Comparison of ENCODE assay signal across 8 cellular contexts in the genomic region with DNA sequence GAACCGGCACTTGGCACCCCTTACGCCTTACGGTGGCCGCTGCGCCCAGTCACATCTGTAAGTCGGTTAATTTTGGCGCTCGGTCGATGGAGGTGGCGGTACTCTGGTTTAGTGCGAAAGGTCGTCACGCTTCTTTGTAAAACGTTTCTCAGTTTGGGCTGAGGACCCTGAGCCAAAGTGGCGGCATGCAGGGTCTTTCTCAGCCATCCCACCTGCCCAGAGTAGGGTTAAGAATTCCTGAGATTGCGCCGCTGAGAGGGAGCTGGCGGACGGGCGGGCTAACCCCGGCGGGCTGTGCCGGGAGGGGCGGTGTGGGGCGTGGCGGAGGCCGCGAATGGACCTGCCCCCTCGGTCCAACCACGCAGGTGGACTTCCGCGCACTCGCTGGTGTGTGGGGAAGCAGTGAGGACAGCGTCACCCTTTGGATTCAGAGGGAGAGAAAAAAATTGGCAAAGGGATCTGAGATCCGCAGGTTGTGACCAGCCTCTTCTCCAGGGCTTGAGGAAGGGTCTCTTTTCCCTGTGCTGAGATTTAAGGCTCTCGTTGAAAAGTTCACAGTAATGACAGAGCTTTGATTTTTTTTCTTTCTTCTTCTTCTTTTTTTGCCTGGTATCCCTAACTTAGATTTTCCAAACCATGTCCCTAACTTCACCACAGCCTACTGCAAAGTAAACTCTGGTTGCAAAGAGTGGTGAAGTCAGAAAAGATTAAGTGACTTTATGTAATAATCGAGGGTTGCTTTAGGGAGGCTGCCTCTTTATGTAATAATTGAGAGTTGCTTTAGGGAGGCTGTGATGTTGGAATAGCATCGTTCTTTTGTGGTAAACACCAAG. TPM values are rescaled to one million over a fixed set of nuclear protein-coding genes. Genes with fewer than 3 reads are reported as not detected.
DNase-seq lines count a peak whose midpoint lies in the region; ATAC-seq and TF ChIP-seq lines count a peak whose summit lies in the region.

No MANE protein-coding gene starts in this region.

- H3K4me2 ChIP-seq in H9 (ENCODE audit: insufficient read depth, insufficient read length, low read length) (peak overlapping the region; percentile 87), osteoblast (ENCODE audit: insufficient read depth, low read length) (peak overlapping the region; percentile 93)

- H3K14ac ChIP-seq in H9 (ENCODE audit: insufficient read depth, low read length): 0 out of 2 replicates have a peak overlapping the region, but pooled peaks have one; percentile 68

- peak overlapping the region; percentile 97 to 99 for H3K4me3 Mint-ChIP-seq in H9
- H3K4me3 Mint-ChIP-seq in activated naive CD8-positive, alpha-beta T cell: peak overlapping the region; percentile 99

- DNase-seq in H9: peak; percentile 88
- DNase-seq in LNCaP clone FGC (ENCODE audit: low read depth): peak; percentile 84
- DNase-seq in RWPE1 (ENCODE audit: low spot score): peak; percentile 84
- peak; percentile 93 for DNase-seq in Right ventricle myocardium inferior (ENCODE audit: missing footprints)
- peak; percentile 89 for DNase-seq in osteoblast (ENCODE audit: insufficient read length, low spot score, missing footprints)
- peak; percentile 95 to 97 for DNase-seq in upper lobe of left lung

- intact Hi-C loops in Right ventricle myocardium inferior (cut with DNase I): loop anchor here (1.0 to 2.0 kb wide), 3 partner anchors 167 to 330 kb away; a partner anchor contains a TSS

- TF ChIP-seq POLR2A in upper lobe of left lung (IDR thresholded peaks at IDR 0.05): peak; percentile 15 to 85 (median 70)

- H3K23ac ChIP-seq in H9 (ENCODE audit: insufficient read length, low read depth, low read length): no peak overlapping the region

- no peak overlapping the region for H2BK5ac ChIP-seq in H9 (ENCODE audit: insufficient read length, low read length)

- H3K27me3 Mint-ChIP-seq in H9 (ENCODE audit: low read depth): no peaks in the 10 kb centered on the region
- H3K27me3 Mint-ChIP-seq in activated naive CD8-positive, alpha-beta T cell: no peaks in the 10 kb centered on the region

- H3K36me3 ChIP-seq in osteoblast (ENCODE audit: insufficient read depth, low read length) (no peaks in the 10 kb centered on the region), upper lobe of left lung (no peaks in the 10 kb centered on the region)

- WGBS in H9 (ENCODE audit: extremely low coverage, insufficient read length, low lambda C conversion rate): no CpG with 5 or more reads among the region's 38 CpGs
- 0 to 1% methylated on average over 12 to 37 of the region's 38 CpGs for WGBS in upper lobe of left lung, 2 donors

- TF ChIP-seq CTCF in H9 (conservative IDR thresholded peaks at IDR 0.05) (no peak), LNCaP clone FGC (IDR thresholded peaks at IDR 0.05; ENCODE audit: control insufficient read depth, extremely low read depth, insufficient read depth) (peak; percentile 44), RWPE1 (conservative IDR thresholded peaks at IDR 0.05; ENCODE audit: low read depth) (peak; percentile 59), osteoblast (IDR thresholded peaks at IDR 0.05; ENCODE audit: extremely low read depth, low read depth, low read length) (no peak), upper lobe of left lung (IDR thresholded peaks at IDR 0.05) (peak in 2 of 6 experiments; percentile 17 to 36)

- H3K27ac Mint-ChIP-seq in H9: peak overlapping the region; percentile 96 to 98 (median 98); a peak in 6 of 7 replicates
- H3K27ac Mint-ChIP-seq in activated naive CD8-positive, alpha-beta T cell: peak overlapping the region; percentile 89

- peak overlapping the region; percentile 60 for H3K27ac ChIP-seq in H9 (ENCODE audit: insufficient read length, low read depth, low read length)
- H3K27ac ChIP-seq in RWPE1: peak overlapping the region; percentile 96
- H3K27ac ChIP-seq in osteoblast (ENCODE audit: low read depth, low read length): peak overlapping the region; percentile 59
- peak overlapping the region; percentile 98 to 99 (median 98) for H3K27ac ChIP-seq in upper lobe of left lung

- H3K9me3 ChIP-seq in H9 (ENCODE audit: control insufficient read depth, low read depth, low read length) (no peaks in the 10 kb centered on the region), osteoblast (ENCODE audit: low read depth, low read length) (no peaks in the 10 kb centered on the region), upper lobe of left lung (no peaks in the 10 kb centered on the region)

- H3K9ac ChIP-seq in H9 (ENCODE audit: extremely low read depth, insufficient read length, low read length): peak overlapping the region; percentile 71

- H3K4ac ChIP-seq in H9 (ENCODE audit: low read depth, low read length): no peak overlapping the region

- H4K5ac ChIP-seq in H9 (ENCODE audit: insufficient read length, low read depth, low read length): no peak overlapping the region

- POLR2A ChIA-PET in RWPE1 (lab: Yijun Ruan, JAX; ENCODE audit: low non-redundant PET): interaction anchor here (0.7 to 1.5 kb wide), 4 partner anchors 9 to 1228 kb away, joined by 3 to 11 read pairs (median 4); a partner anchor contains a TSS

- peak in 1 of 4 donors; percentile 4 for TF ChIP-seq EP300 in upper lobe of left lung (IDR thresholded peaks at IDR 0.05)

- peaks cover 17 to 18% of the 10 kb centered on the region in 2 experiments for H3K4me1 Mint-ChIP-seq in H9
- peaks cover 41% of the 10 kb centered on the region for H3K4me1 Mint-ChIP-seq in activated naive CD8-positive, alpha-beta T cell (ENCODE audit: low read depth)

- peak overlapping the region; percentile 87 for H3K4me3 ChIP-seq in GM08714 (ENCODE audit: low read length)
- H3K4me3 ChIP-seq in LNCaP clone FGC (ENCODE audit: low read depth, low read length): peak overlapping the region; percentile 87
- peak overlapping the region; percentile 83 for H3K4me3 ChIP-seq in osteoblast (ENCODE audit: insufficient read depth, low read length)
- peak overlapping the region; percentile 13 to 97 (median 94) for H3K4me3 ChIP-seq in upper lobe of left lung

- ATAC-seq in Right ventricle myocardium inferior (peak; percentile 94), upper lobe of left lung (ENCODE audit: low FRiP score in 2 of 2) (peak; percentile 93 to 97)

- H3K79me1 ChIP-seq in H9 (ENCODE audit: insufficient read depth, low read depth, low read length, poor library complexity, severe bottlenecking): no peaks in the 10 kb centered on the region

- no peaks in the 10 kb centered on the region for H3K27me3 ChIP-seq in H9 (ENCODE audit: insufficient read depth, low read length)
- no peaks in the 10 kb centered on the region for H3K27me3 ChIP-seq in osteoblast (ENCODE audit: insufficient read depth, low read length)
- H3K27me3 ChIP-seq in upper lobe of left lung: no peaks in the 10 kb centered on the region

- no peak overlapping the region for H4K91ac ChIP-seq in H9 (ENCODE audit: insufficient read length, low read depth, low read length)

- CTCF ChIA-PET in RWPE1 (lab: Yijun Ruan, JAX): interaction anchor here (0.6 to 1.2 kb wide), 3 partner anchors 56 to 347 kb away, joined by 3 to 7 read pairs (median 4); no protein-coding TSS in a partner anchor

- no peak overlapping the region for H2AFZ ChIP-seq in H9 (ENCODE audit: low read length)
- H2AFZ ChIP-seq in osteoblast (ENCODE audit: low read length): peak overlapping the region; percentile 91

- no peak overlapping the region for H3T11ph ChIP-seq in H9 (ENCODE audit: low read length)

- H3K79me2 ChIP-seq in H9 (ENCODE audit: insufficient read depth, low read length): no peaks in the 10 kb centered on the region
- peaks cover 38% of the 10 kb centered on the region for H3K79me2 ChIP-seq in osteoblast (ENCODE audit: insufficient read depth, low read length)

- no peaks in the 10 kb centered on the region; a peak in 1 of 7 replicates for H3K36me3 Mint-ChIP-seq in H9 (ENCODE audit: insufficient read depth in 1 of 3, low read depth in 3 of 3)
- no peaks in the 10 kb centered on the region for H3K36me3 Mint-ChIP-seq in activated naive CD8-positive, alpha-beta T cell

- H3K23me2 ChIP-seq in H9 (ENCODE audit: insufficient read length, low read depth, low read length, poor library complexity, severe bottlenecking): peaks cover 15% of the 10 kb centered on the region

- no peak overlapping the region for H2BK120ac ChIP-seq in H9 (ENCODE audit: low read depth, low read length, poor library complexity, severe bottlenecking)

- H3K56ac ChIP-seq in H9 (ENCODE audit: insufficient read length, low read depth, low read length): no peak overlapping the region

- no peak overlapping the region for H2BK15ac ChIP-seq in H9 (ENCODE audit: low read depth, low read length)

- H2AK5ac ChIP-seq in H9 (ENCODE audit: insufficient read length, low read length): no peak overlapping the region

- H3K4me1 ChIP-seq in H9 (ENCODE audit: insufficient read depth, low read length) (no peaks in the 10 kb centered on the region), osteoblast (ENCODE audit: insufficient read depth, low read length) (peaks cover 24% of the 10 kb centered on the region), upper lobe of left lung (peaks cover 26 to 35% (median 28%) of the 10 kb centered on the region in 4 donors)

- H4K20me1 ChIP-seq in H9 (ENCODE audit: control insufficient read depth, insufficient read depth, insufficient read length) (no peaks in the 10 kb centered on the region), osteoblast (ENCODE audit: insufficient read depth, low read length) (peaks cover 12% of the 10 kb centered on the region)

- H4K8ac ChIP-seq in H9 (replicated peaks; ENCODE audit: insufficient read length, low read depth, low read length): no peak overlapping the region

- H2BK20ac ChIP-seq in H9 (ENCODE audit: low read depth, low read length, poor library complexity, severe bottlenecking): no peak overlapping the region

- no peak overlapping the region for H3K18ac ChIP-seq in H9 (ENCODE audit: insufficient read length, low read depth, low read length)

- H2BK12ac ChIP-seq in H9 (ENCODE audit: insufficient read length, low read depth, low read length): no peak overlapping the region

- H3K9me3 Mint-ChIP-seq in H9: no peaks in the 10 kb centered on the region
- no peaks in the 10 kb centered on the region for H3K9me3 Mint-ChIP-seq in activated naive CD8-positive, alpha-beta T cell (ENCODE audit: low read depth)

RNA-seq across cellular contexts. Expression of a gene that starts 0.6 kb away (rescaled TPM):
- 8.8 and 9.3 TPM in 2 replicates for total RNA-seq in H9 (2021)
- 4.0 TPM for total RNA-seq in Right ventricle myocardium inferior
- 15.6 and 19.2 TPM in 2 replicates for total RNA-seq in osteoblast
- total RNA-seq in upper lobe of left lung: 10 to 100 TPM; 10.1 to 23.2 (median 14.3) TPM

Comparison
In these comparisons a context has a peak if more than half of its experiments do, and no peak if none do; other contexts are left out.
1. Peak in every context shown above with its lines: DNase-seq, ATAC-seq, H3K4me3 ChIP-seq and H3K27ac ChIP-seq.
2. CTCF ChIP-seq: peak in LNCaP clone FGC (single experiment) and RWPE1 (single experiment); none in H9 (single experiment) and osteoblast (single experiment).